Comparison of ENCODE assay signal across 22 cellular contexts in the genomic region with DNA sequence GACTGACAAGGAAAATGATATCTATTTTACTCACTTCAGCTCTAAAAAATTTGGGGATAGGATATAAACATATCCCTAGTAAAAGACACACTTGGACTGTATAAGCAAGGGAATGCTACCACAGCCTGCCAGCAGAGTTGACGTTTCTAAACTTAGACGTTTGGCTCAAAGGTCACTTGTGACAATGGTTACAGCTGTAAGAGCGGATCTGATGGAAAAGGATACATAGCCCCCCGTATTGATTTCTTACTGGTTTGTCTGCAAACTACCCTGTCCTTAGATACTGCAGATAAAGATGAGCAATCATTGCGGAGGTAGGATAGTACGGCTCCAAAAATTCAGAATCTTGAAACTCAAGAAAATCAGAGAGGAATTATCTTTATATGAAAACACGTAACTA.
A peak's percentile ranks its signal among the peaks of the same experiment; 100 is the strongest.
DNase-seq lines count a peak whose midpoint lies in the region; ATAC-seq and TF ChIP-seq lines count a peak whose summit lies in the region.
"Had no signal": no experiment of that assay in that cellular context is flagged by ENCODE, and none has a peak within 500 bp of the region (broad histone marks: within the 10 kb centered on the region; RNA-seq: fewer than 3 reads in every experiment).

No MANE protein-coding gene starts in this region.

- TF ChIP-seq EP300 in ovary (IDR thresholded peaks at IDR 0.05), result no peak

- H3K4me3 Mint-ChIP-seq in CD8-positive, alpha-beta memory T cell, result peak overlapping the region in 5 of 7 donors; percentile 33 to 65 (median 62)
- H3K4me3 Mint-ChIP-seq in activated naive CD8-positive, alpha-beta T cell treated with anti-CD3 and anti-CD28 coated beads for 36 hours, result peak overlapping the region; percentile 42
- H3K4me3 Mint-ChIP-seq in natural killer cell treated with Interleukin-12 subunit alpha and Interleukin-12 subunit beta and Interleukin-15 and Interleukin-18, amount 100 ng/mL, for 72 hours, result peak overlapping the region; percentile 46
- no peak overlapping the region for H3K4me3 Mint-ChIP-seq in activated naive CD4-positive, alpha-beta T cell treated with anti-CD3 and anti-CD28 coated beads for 36 hours
- H3K4me3 Mint-ChIP-seq: memory B cell, nephron progenitor cell had no signal

- no peak overlapping the region for H3K4me3 ChIP-seq in CD8-positive, alpha-beta memory T cell (ENCODE audit: low read length)
- H3K4me3 ChIP-seq in left ventricle myocardium inferior (peak overlapping the region; percentile 20), ovary (no peak overlapping the region)
- H3K4me3 ChIP-seq: MG63, prostate gland, upper lobe of right lung had no signal

- TF ChIP-seq POLR2A in ovary (IDR thresholded peaks at IDR 0.05), result no peak

- H3K27me3 ChIP-seq in CD8-positive, alpha-beta memory T cell (ENCODE audit: insufficient read depth, low read length, poor library complexity, severe bottlenecking), result no peaks in the 10 kb centered on the region
- H3K27me3 ChIP-seq in left ventricle myocardium inferior (ENCODE audit: low read depth) (no peaks in the 10 kb centered on the region), ovary (no peaks in the 10 kb centered on the region)
- H3K27me3 ChIP-seq: MG63, upper lobe of right lung had no signal

- H3K9me3 Mint-ChIP-seq in CD8-positive, alpha-beta memory T cell, result no peaks in the 10 kb centered on the region
- H3K9me3 Mint-ChIP-seq in activated naive CD8-positive, alpha-beta T cell treated with anti-CD3 and anti-CD28 coated beads for 36 hours, result no peaks in the 10 kb centered on the region
- no peaks in the 10 kb centered on the region for H3K9me3 Mint-ChIP-seq in natural killer cell treated with Interleukin-12 subunit alpha and Interleukin-12 subunit beta and Interleukin-15 and Interleukin-18, amount 100 ng/mL, for 72 hours
- no peaks in the 10 kb centered on the region for H3K9me3 Mint-ChIP-seq in activated naive CD4-positive, alpha-beta T cell treated with anti-CD3 and anti-CD28 coated beads for 36 hours
- H3K9me3 Mint-ChIP-seq: CD4-positive, alpha-beta memory T cell; memory B cell; nephron progenitor cell had no signal

- peaks cover 0 to 11% (median 8%) of the 10 kb centered on the region in 3 donors for H3K36me3 Mint-ChIP-seq in CD8-positive, alpha-beta memory T cell
- H3K36me3 Mint-ChIP-seq in activated naive CD8-positive, alpha-beta T cell treated with anti-CD3 and anti-CD28 coated beads for 36 hours, result peaks cover 22% of the 10 kb centered on the region
- H3K36me3 Mint-ChIP-seq in natural killer cell treated with Interleukin-12 subunit alpha and Interleukin-12 subunit beta and Interleukin-15 and Interleukin-18, amount 100 ng/mL, for 72 hours, result no peaks in the 10 kb centered on the region
- no peaks in the 10 kb centered on the region for H3K36me3 Mint-ChIP-seq in activated naive CD4-positive, alpha-beta T cell treated with anti-CD3 and anti-CD28 coated beads for 36 hours (ENCODE audit: low read depth)

- 65 to 67% (median 66%) methylated on average over 7 of the region's 7 CpGs for WGBS in ovary, 3 donors

- intact Hi-C loops in left ventricle myocardium inferior (cut with micrococcal nuclease) (loop anchor here (10.0 kb wide), 1 partner anchor 166 kb away; the partner anchor contains the start of gene RBMS1), ovary (cut with DNase I) (loop anchor here in 1 of 4 donors (5.0 kb wide), 1 partner anchor 643 kb away; no protein-coding TSS in a partner anchor)
- intact Hi-C loops in activated naive CD4-positive, alpha-beta T cell treated with anti-CD3 and anti-CD28 coated beads for 36 hours (cut with micrococcal nuclease), result loop anchor here (2.0 kb wide), 1 partner anchor 164 kb away; the partner anchor contains the start of gene RBMS1

- DNase-seq in CD8-positive, alpha-beta memory T cell, result no peak
- DNase-seq in activated naive CD8-positive, alpha-beta T cell treated with anti-CD3 and anti-CD28 coated beads for 36 hours, result no peak
- DNase-seq in left ventricle myocardium inferior (no peak), ovary (no peak)
- DNase-seq in natural killer cell treated with Interleukin-12 subunit alpha and Interleukin-12 subunit beta and Interleukin-15 and Interleukin-18, amount 100 ng/mL, for 72 hours (ENCODE audit: low spot score), result no peak
- no peak for DNase-seq in activated naive CD4-positive, alpha-beta T cell treated with anti-CD3 and anti-CD28 coated beads for 36 hours
- DNase-seq in stimulated activated CD4-positive, alpha-beta T cell treated with anti-CD3 and anti-CD28 coated beads, Interleukin-15, amount 100 ng/mL, for 24 hours, result no peak
- DNase-seq: activated gamma-delta T cell treated with Interleukin-2 at 50 U/mL for 16 hours; CD4-positive, alpha-beta memory T cell; DMS53; GF-D8; hippocampal formation; MG63; NCI-H1417 treated with DMSO at 0.1 percent for 48 hours; NCI-H526 treated with DMSO at 0.1 percent for 48 hours; nephron progenitor cell; SW 1271; upper lobe of right lung had no signal

- no peaks in the 10 kb centered on the region for H3K27me3 Mint-ChIP-seq in CD8-positive, alpha-beta memory T cell
- H3K27me3 Mint-ChIP-seq in activated naive CD8-positive, alpha-beta T cell treated with anti-CD3 and anti-CD28 coated beads for 36 hours, result no peaks in the 10 kb centered on the region
- no peaks in the 10 kb centered on the region for H3K27me3 Mint-ChIP-seq in natural killer cell treated with Interleukin-12 subunit alpha and Interleukin-12 subunit beta and Interleukin-15 and Interleukin-18, amount 100 ng/mL, for 72 hours
- H3K27me3 Mint-ChIP-seq in activated naive CD4-positive, alpha-beta T cell treated with anti-CD3 and anti-CD28 coated beads for 36 hours (ENCODE audit: low read depth), result no peaks in the 10 kb centered on the region
- H3K27me3 Mint-ChIP-seq: activated CD4-positive, alpha-beta T cell treated with anti-CD3 and anti-CD28 coated beads for 36 hours; CD4-positive, alpha-beta memory T cell; memory B cell had no signal

- TF ChIP-seq CTCF in left ventricle myocardium inferior (IDR thresholded peaks at IDR 0.05; ENCODE audit: borderline replicate concordance) (no peak), ovary (IDR thresholded peaks at IDR 0.05) (no peak)

- peak overlapping the region in 4 of 8 donors; percentile 16 to 47 (median 35) for H3K27ac Mint-ChIP-seq in CD8-positive, alpha-beta memory T cell
- peak overlapping the region; percentile 66 for H3K27ac Mint-ChIP-seq in activated naive CD8-positive, alpha-beta T cell treated with anti-CD3 and anti-CD28 coated beads for 36 hours
- H3K27ac Mint-ChIP-seq in natural killer cell treated with Interleukin-12 subunit alpha and Interleukin-12 subunit beta and Interleukin-15 and Interleukin-18, amount 100 ng/mL, for 72 hours, result peak overlapping the region; percentile 58 to 89
- no peak overlapping the region for H3K27ac Mint-ChIP-seq in activated naive CD4-positive, alpha-beta T cell treated with anti-CD3 and anti-CD28 coated beads for 36 hours
- H3K27ac Mint-ChIP-seq: memory B cell, nephron progenitor cell had no signal

- ATAC-seq in natural killer cell treated with Interleukin-12 subunit alpha and Interleukin-12 subunit beta and Interleukin-15 and Interleukin-18, amount 100 ng/mL, for 72 hours, result no peak
- no peak for ATAC-seq in HG03521 (IDR thresholded peaks at IDR 0.05; ENCODE audit: unreplicated experiment)
- ATAC-seq: upper lobe of right lung had no signal

- CTCF ChIA-PET in CD8-positive, alpha-beta memory T cell (lab: Charles Lee), result interaction anchor here (0.6 to 1.5 kb wide), 2 partner anchors 11 to 59 kb away, joined by 3 to 4 read pairs; no protein-coding TSS in a partner anchor
- CTCF ChIA-PET in activated naive CD4-positive, alpha-beta T cell treated with anti-CD3 and anti-CD28 coated beads for 36 hours (lab: Charles Lee), result interaction anchor here (1.3 kb wide), 1 partner anchor 10 kb away, joined by 4 read pairs; no protein-coding TSS in a partner anchor

- peaks cover 86 to 99% (median 99%) of the 10 kb centered on the region in 3 donors for H3K4me1 Mint-ChIP-seq in CD8-positive, alpha-beta memory T cell
- H3K4me1 Mint-ChIP-seq in activated naive CD8-positive, alpha-beta T cell treated with anti-CD3 and anti-CD28 coated beads for 36 hours, result peaks cover 89% of the 10 kb centered on the region
- H3K4me1 Mint-ChIP-seq in natural killer cell treated with Interleukin-12 subunit alpha and Interleukin-12 subunit beta and Interleukin-15 and Interleukin-18, amount 100 ng/mL, for 72 hours (ENCODE audit: low read depth in 2 of 2), result peaks cover 82 to 89% of the 10 kb centered on the region in 2 donors
- H3K4me1 Mint-ChIP-seq in activated naive CD4-positive, alpha-beta T cell treated with anti-CD3 and anti-CD28 coated beads for 36 hours (ENCODE audit: low read depth), result peaks cover 77% of the 10 kb centered on the region

- POLR2A ChIA-PET in CD8-positive, alpha-beta memory T cell (lab: Charles Lee), result no interaction called here

- H3K36me3 ChIP-seq in CD8-positive, alpha-beta memory T cell (ENCODE audit: insufficient read depth, low read length), result no peaks in the 10 kb centered on the region
- H3K36me3 ChIP-seq in left ventricle myocardium inferior, result no peaks in the 10 kb centered on the region
- H3K36me3 ChIP-seq in ovary, result no peaks in the 10 kb centered on the region
- H3K36me3 ChIP-seq: prostate gland, upper lobe of right lung had no signal

- no peak overlapping the region for H3K27ac ChIP-seq in CD8-positive, alpha-beta memory T cell (ENCODE audit: low read depth, low read length)
- H3K27ac ChIP-seq in left ventricle myocardium inferior (replicated peaks) (peak overlapping the region; percentile 81), ovary (no peak overlapping the region)
- H3K27ac ChIP-seq: prostate gland, upper lobe of right lung had no signal

- H3K9me3 ChIP-seq in CD8-positive, alpha-beta memory T cell (ENCODE audit: low read length), result no peaks in the 10 kb centered on the region
- H3K9me3 ChIP-seq in left ventricle myocardium inferior (replicated peaks), result no peaks in the 10 kb centered on the region
- H3K9me3 ChIP-seq in ovary, result no peaks in the 10 kb centered on the region
- H3K9me3 ChIP-seq: MG63, prostate gland, upper lobe of right lung had no signal

- peaks cover 74% of the 10 kb centered on the region for H3K4me1 ChIP-seq in CD8-positive, alpha-beta memory T cell (ENCODE audit: insufficient read depth, low read length)
- peaks cover 100% of the 10 kb centered on the region for H3K4me1 ChIP-seq in left ventricle myocardium inferior
- H3K4me1 ChIP-seq in ovary (ENCODE audit: insufficient read depth), result peaks cover 8% of the 10 kb centered on the region
- H3K4me1 ChIP-seq: prostate gland had no signal
